Comparison of ENCODE assay signal across 24 cellular contexts in the genomic region with DNA sequence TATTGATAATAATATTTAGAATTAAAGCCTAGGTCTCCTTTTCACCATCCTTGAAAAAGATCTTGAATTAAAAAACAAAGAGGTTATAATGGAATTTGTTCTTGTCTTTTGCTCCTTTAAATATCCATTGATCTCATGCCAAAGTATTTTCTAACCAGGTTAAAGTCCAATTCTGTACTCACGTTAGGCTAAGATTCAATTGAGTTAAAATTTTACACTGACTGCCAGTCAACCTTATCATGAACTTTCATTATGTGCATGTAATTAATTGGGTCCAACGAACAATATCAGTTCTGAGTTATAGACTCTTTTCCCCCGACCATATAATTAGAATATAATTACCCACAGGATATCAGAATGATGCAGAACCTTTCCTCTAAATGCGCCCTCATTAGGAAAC.
"Had no signal": no experiment of that assay in that cellular context is flagged by ENCODE, and none has a peak within 500 bp of the region (broad histone marks: within the 10 kb centered on the region; RNA-seq: fewer than 3 reads in every experiment).

No MANE protein-coding gene starts in this region.

- H3K4me1 ChIP-seq: adrenal gland, esophagus squamous epithelium, heart right ventricle, prostate gland, tibial nerve had no signal

- H3K27ac ChIP-seq: adrenal gland, esophagus squamous epithelium, heart right ventricle, ovary, prostate gland, tibial nerve had no signal

- H3K4me3 Mint-ChIP-seq: activated CD4-positive, alpha-beta T cell treated with anti-CD3 and anti-CD28 coated beads for 36 hours; activated naive CD8-positive, alpha-beta T cell treated with anti-CD3 and anti-CD28 coated beads for 36 hours; dendritic cell treated with granulocyte-macrophage colony-stimulating factor and Interleukin-4, amounts not matched to agents 40 ng/mL and 50 ng/mL, for 4 days; endodermal cell; mesothelial cell of epicardium; naive thymus-derived CD4-positive, alpha-beta T cell had no signal

- H3K9me3 Mint-ChIP-seq: activated naive CD8-positive, alpha-beta T cell treated with anti-CD3 and anti-CD28 coated beads for 36 hours; dendritic cell treated with granulocyte-macrophage colony-stimulating factor and Interleukin-4, amounts not matched to agents 40 ng/mL and 50 ng/mL, for 4 days; endodermal cell; mesothelial cell of epicardium had no signal

- ATAC-seq: activated CD4-positive, alpha-beta T cell treated with anti-CD3 and anti-CD28 coated beads for 36 hours; heart right ventricle; left ventricle myocardium superior; naive thymus-derived CD4-positive, alpha-beta T cell had no signal

- H3K9me3 ChIP-seq: adrenal gland, esophagus squamous epithelium, heart right ventricle, ovary, prostate gland, tibial nerve had no signal

- DNase-seq: activated CD4-positive, alpha-beta T cell treated with anti-CD3 and anti-CD28 coated beads for 36 hours; activated CD4-positive, alpha-beta T cell treated with anti-CD3 and anti-CD28 coated beads, Interleukin-2, amount 50 U/mL, for 4 hours; activated CD4-positive, CD25-positive, alpha-beta regulatory T cell; activated CD8-positive, alpha-beta memory T cell treated with anti-CD3 and anti-CD28 coated beads for 24 hours; activated effector memory CD4-positive, alpha-beta T cell treated with Interleukin-2 at 50 U/mL for 16 hours; activated naive CD4-positive, alpha-beta T cell treated with Interleukin-2 at 50 U/mL for 16 hours; activated naive CD8-positive, alpha-beta T cell treated with anti-CD3 and anti-CD28 coated beads for 36 hours; adrenal gland; aorta; central memory CD4-positive, alpha-beta T cell; endodermal cell; esophagus squamous epithelium; foreskin melanocyte; heart right ventricle; left ventricle myocardium superior; naive thymus-derived CD4-positive, alpha-beta T cell; ovary; stimulated activated CD4-positive, alpha-beta T cell treated with anti-CD3 and anti-CD28 coated beads, Interleukin-15, amount 100 ng/mL, for 24 hours; stimulated activated CD4-positive, alpha-beta T cell treated with anti-CD3 and anti-CD28 coated beads, Interleukin-2, amount 100 ng/mL, for 24 hours; stimulated activated naive CD4-positive, alpha-beta T cell treated with Interleukin-2 at 50 U/mL for 16 hours had no signal

- H3K4me1 Mint-ChIP-seq: activated CD4-positive, alpha-beta T cell treated with anti-CD3 and anti-CD28 coated beads for 36 hours; activated naive CD8-positive, alpha-beta T cell treated with anti-CD3 and anti-CD28 coated beads for 36 hours; endodermal cell; mesothelial cell of epicardium; naive thymus-derived CD4-positive, alpha-beta T cell had no signal

- H3K27me3 Mint-ChIP-seq: activated CD4-positive, alpha-beta T cell treated with anti-CD3 and anti-CD28 coated beads for 36 hours; activated naive CD8-positive, alpha-beta T cell treated with anti-CD3 and anti-CD28 coated beads for 36 hours; dendritic cell treated with granulocyte-macrophage colony-stimulating factor and Interleukin-4, amounts not matched to agents 40 ng/mL and 50 ng/mL, for 4 days; naive thymus-derived CD4-positive, alpha-beta T cell had no signal

- H3K4me3 ChIP-seq: adrenal gland, esophagus squamous epithelium, heart right ventricle, ovary, prostate gland, tibial nerve had no signal

- H3K27me3 ChIP-seq: adrenal gland, esophagus squamous epithelium, heart right ventricle, ovary, tibial nerve had no signal

- H3K36me3 ChIP-seq: adrenal gland, esophagus squamous epithelium, heart right ventricle, ovary, prostate gland, tibial nerve had no signal

- H3K36me3 Mint-ChIP-seq: activated naive CD8-positive, alpha-beta T cell treated with anti-CD3 and anti-CD28 coated beads for 36 hours; mesothelial cell of epicardium; naive thymus-derived CD4-positive, alpha-beta T cell had no signal

- H3K27ac Mint-ChIP-seq: activated CD4-positive, alpha-beta T cell treated with anti-CD3 and anti-CD28 coated beads for 36 hours; activated naive CD8-positive, alpha-beta T cell treated with anti-CD3 and anti-CD28 coated beads for 36 hours; dendritic cell treated with granulocyte-macrophage colony-stimulating factor and Interleukin-4, amounts not matched to agents 40 ng/mL and 50 ng/mL, for 4 days; endodermal cell; mesothelial cell of epicardium; naive thymus-derived CD4-positive, alpha-beta T cell had no signal
